Comparison of ENCODE assay signal across 8 cellular contexts in the genomic region with DNA sequence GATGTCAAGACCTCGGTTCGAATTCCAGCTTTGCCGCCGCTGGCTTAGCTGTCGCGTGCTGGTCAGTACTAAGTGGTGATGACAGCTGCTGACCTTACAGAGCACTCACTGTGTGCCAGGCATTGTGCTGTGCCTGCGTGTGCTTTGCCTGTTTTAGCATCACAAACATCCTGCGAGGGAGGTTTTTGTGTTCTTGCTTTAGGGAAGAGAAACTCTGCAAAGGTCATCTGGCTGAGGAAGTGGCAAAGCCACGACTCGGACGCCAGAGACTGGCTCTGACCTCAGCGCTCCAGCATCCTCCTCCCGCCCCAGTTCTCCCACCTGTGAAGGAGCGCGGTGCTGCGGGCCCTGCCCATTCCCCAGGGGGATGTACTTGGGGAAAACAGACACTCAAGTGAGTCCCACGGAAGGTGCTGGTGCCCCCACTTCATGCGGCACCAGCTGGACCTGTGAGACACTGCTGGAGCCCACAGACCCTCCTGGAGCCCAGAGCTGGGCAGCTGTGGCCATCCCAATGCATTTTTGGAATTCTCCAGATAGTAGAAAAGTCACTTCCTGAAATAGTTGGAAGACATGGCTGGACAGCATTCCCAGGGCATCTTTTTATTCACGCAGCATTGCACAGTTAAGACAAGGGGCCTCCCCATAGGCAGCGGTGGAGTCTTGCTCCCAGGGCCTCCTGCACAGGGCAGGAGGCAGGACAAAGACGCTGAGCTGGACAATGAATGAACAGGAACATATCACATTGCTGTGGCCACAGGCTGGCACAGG. TPM values are rescaled to one million over a fixed set of nuclear protein-coding genes. Genes with fewer than 3 reads are reported as not detected.
DNase-seq lines count a peak whose midpoint lies in the region; ATAC-seq and TF ChIP-seq lines count a peak whose summit lies in the region.

No MANE protein-coding gene starts in this region.

- no peaks in the 10 kb centered on the region for H3K9me3 ChIP-seq in OCI-LY7 (ENCODE audit: low read length)
- H3K9me3 ChIP-seq in left ventricle myocardium inferior (replicated peaks): no peaks in the 10 kb centered on the region

- H3K27ac ChIP-seq in OCI-LY7 (ENCODE audit: low read depth, low read length, poor library complexity, severe bottlenecking) (peak overlapping the region; percentile 84), left ventricle myocardium inferior (replicated peaks) (peak overlapping the region; percentile 44)

- TF ChIP-seq CTCF in GM13976 (IDR thresholded peaks at IDR 0.05; ENCODE audit: borderline replicate concordance, control extremely low read depth, extremely low read depth, insufficient read depth, missing control alignments) (no peak), OCI-LY7 (conservative IDR thresholded peaks at IDR 0.05; ENCODE audit: low read length) (no peak), left ventricle myocardium inferior (IDR thresholded peaks at IDR 0.05; ENCODE audit: borderline replicate concordance) (no peak)

- DNase-seq in GM13976 (ENCODE audit: low spot score) (peak; percentile 80), OCI-LY7 (ENCODE audit: low spot score) (peak; percentile 88), left ventricle myocardium inferior (peak; percentile 23), amniotic stem cell (lab: John Stamatoyannopoulos, UW) (no peak), HK-2 (ENCODE audit: unreplicated experiment) (no peak)
- DNase-seq in stimulated activated naive B cell treated with anti-CD40 and anti-IgM and Interleukin-4, amounts not matched to agents 10 μg/mL and 1 μg/mL and 100 μg/mL, for 72 hours: peak; percentile 92
- no peak for DNase-seq in stimulated activated CD4-positive, alpha-beta T cell treated with anti-CD3 and anti-CD28 coated beads, Interleukin-4, amount 100 ng/mL, for 24 hours

- H3K27ac Mint-ChIP-seq in stimulated activated naive B cell treated with anti-CD40 and anti-IgM and Interleukin-4, amounts not matched to agents 10 μg/mL and 1 μg/mL and 100 μg/mL, for 72 hours: peak overlapping the region; percentile 89

- peak overlapping the region; percentile 5; the same call in 1 of the 2 replicates for H2AFZ ChIP-seq in OCI-LY7 (ENCODE audit: low read length)

- peaks cover 77% of the 10 kb centered on the region for H3K4me1 ChIP-seq in OCI-LY7 (ENCODE audit: insufficient read depth, low read length, poor library complexity, severe bottlenecking)
- H3K4me1 ChIP-seq in left ventricle myocardium inferior: peaks cover 53% of the 10 kb centered on the region

- H4K20me1 ChIP-seq in OCI-LY7 (ENCODE audit: insufficient read depth, low read length): no peaks in the 10 kb centered on the region

- no TSS peak for BruUV-seq in OCI-LY7 (replicated peaks; lab: Mats Ljungman, UMichigan)

- in situ Hi-C loops in GM13976 (cut with MboI; ENCODE audit: low sequenced_read_pairs, unreplicated experiment): no loop called here

- H3K27me3 ChIP-seq in left ventricle myocardium inferior (ENCODE audit: low read depth): no peaks in the 10 kb centered on the region

- no peaks in the 10 kb centered on the region for H3K9me2 ChIP-seq in OCI-LY7 (ENCODE audit: insufficient read depth, low read length)

- peak overlapping the region; percentile 86 for H3K4me2 ChIP-seq in OCI-LY7 (ENCODE audit: low read length)

- intact Hi-C loops in OCI-LY7 (cut with micrococcal nuclease; ENCODE audit: unreplicated experiment): loop anchor here (1.0 to 2.0 kb wide), 2 partner anchors 19 to 39 kb away; no protein-coding TSS in a partner anchor
- intact Hi-C loops in left ventricle myocardium inferior (cut with micrococcal nuclease): no loop called here

- POLR2A ChIA-PET in OCI-LY7 (lab: Charles Lee): interaction anchor here (0.6 to 13.5 kb wide), 14 partner anchors 9 to 128 kb away, joined by 3 to 256 read pairs (median 4); a partner anchor contains a TSS

- H3K4me3 Mint-ChIP-seq in stimulated activated naive B cell treated with anti-CD40 and anti-IgM and Interleukin-4, amounts not matched to agents 10 μg/mL and 1 μg/mL and 100 μg/mL, for 72 hours: peak overlapping the region; percentile 60 to 65

- CTCF ChIA-PET in OCI-LY7 (lab: Charles Lee; ENCODE audit: unreplicated experiment): interaction anchor here (0.8 to 1.8 kb wide), 4 partner anchors 17 to 43 kb away, joined by 3 to 6 read pairs (median 4); a partner anchor contains a TSS

- peak; percentile 60 for ATAC-seq in HG02642 (IDR thresholded peaks at IDR 0.05; ENCODE audit: poor library complexity, unreplicated experiment)
- peak; percentile 80 to 83 for ATAC-seq in stimulated activated naive B cell treated with anti-CD40 and anti-IgM and Interleukin-4, amounts not matched to agents 10 μg/mL and 1 μg/mL and 100 μg/mL, for 72 hours (replicated peaks)

- peaks cover 6 to 34% of the 10 kb centered on the region in 2 donors for H3K36me3 Mint-ChIP-seq in stimulated activated naive B cell treated with anti-CD40 and anti-IgM and Interleukin-4, amounts not matched to agents 10 μg/mL and 1 μg/mL and 100 μg/mL, for 72 hours

- H3K4me3 ChIP-seq in OCI-LY7 (ENCODE audit: low read depth, low read length, poor library complexity, severe bottlenecking): peak overlapping the region; percentile 46
- H3K4me3 ChIP-seq in left ventricle myocardium inferior: no peak overlapping the region

- no peaks in the 10 kb centered on the region for H3K27me3 Mint-ChIP-seq in stimulated activated naive B cell treated with anti-CD40 and anti-IgM and Interleukin-4, amounts not matched to agents 10 μg/mL and 1 μg/mL and 100 μg/mL, for 72 hours

- H3K4me1 Mint-ChIP-seq in stimulated activated naive B cell treated with anti-CD40 and anti-IgM and Interleukin-4, amounts not matched to agents 10 μg/mL and 1 μg/mL and 100 μg/mL, for 72 hours: peaks cover 67 to 88% of the 10 kb centered on the region in 2 donors

- H3K9me3 Mint-ChIP-seq in stimulated activated naive B cell treated with anti-CD40 and anti-IgM and Interleukin-4, amounts not matched to agents 10 μg/mL and 1 μg/mL and 100 μg/mL, for 72 hours: peaks cover 0 to 4% of the 10 kb centered on the region in 2 donors

- no peaks in the 10 kb centered on the region for H3K36me3 ChIP-seq in OCI-LY7 (ENCODE audit: insufficient read depth, low read length)
- no peaks in the 10 kb centered on the region for H3K36me3 ChIP-seq in left ventricle myocardium inferior

- H3K79me2 ChIP-seq in OCI-LY7 (ENCODE audit: insufficient read depth, low read depth, low read length): no peaks in the 10 kb centered on the region

RNA-seq across cellular contexts. Expression of a gene that starts 20.0 kb away (rescaled TPM):
- 121 and 140 TPM in 2 replicates for total RNA-seq in OCI-LY7 (2014; rRNA removed; shearing (Covaris generic))
- 294 and 342 TPM in 2 replicates for total RNA-seq in OCI-LY7 (2022)
- total RNA-seq in left ventricle myocardium inferior: 119 TPM

RNA-seq across cellular contexts. Expression of a gene that starts 46.9 kb away (rescaled TPM):
- total RNA-seq in OCI-LY7 (2014; rRNA removed; shearing (Covaris generic)): 0.25 and 1.6 TPM in 2 replicates
- 0.63 and 0.88 TPM in 2 replicates for total RNA-seq in OCI-LY7 (2022)
- not detected for total RNA-seq in left ventricle myocardium inferior

RNA-seq across cellular contexts. Expression of a gene that starts 49.8 kb away (rescaled TPM):
- 0.54 and 0.67 TPM in 2 replicates for total RNA-seq in OCI-LY7 (2014; rRNA removed; shearing (Covaris generic))
- total RNA-seq in OCI-LY7 (2022) (0.41 and 0.65 TPM in 2 replicates), left ventricle myocardium inferior (0.16 TPM)

Comparison
In these comparisons a context has a peak if more than half of its experiments do, and no peak if none do; other contexts are left out.
1. DNase-seq: peak in GM13976 (single experiment), OCI-LY7 (single experiment), left ventricle myocardium inferior (single experiment) and stimulated activated naive B cell treated with anti-CD40 and anti-IgM and Interleukin-4, amounts not matched to agents 10 μg/mL and 1 μg/mL and 100 μg/mL, for 72 hours (single experiment); none in amniotic stem cell (single experiment), stimulated activated CD4-positive, alpha-beta T cell treated with anti-CD3 and anti-CD28 coated beads, Interleukin-4, amount 100 ng/mL, for 24 hours (single experiment) and HK-2 (single experiment).